In genomic region chr5:98954392-98955028, GRCh38 we compare ENCODE assay signal across 26 cellular contexts.
"Had no signal": no experiment of that assay in that cellular context is flagged by ENCODE, and none has a peak within 500 bp of the region (broad histone marks: within the 10 kb centered on the region; RNA-seq: fewer than 3 reads in every experiment).

No MANE protein-coding gene starts in this region.

- H3K9me3 ChIP-seq: esophagus muscularis mucosa, gastroesophageal sphincter, heart left ventricle, prostate gland, right atrium auricular region, suprapubic skin, transverse colon, upper lobe of right lung, uterus had no signal

- H2AFZ ChIP-seq: hepatocyte, neural progenitor cell had no signal

- FAIRE-seq: kidney had no signal

- DNase-seq: effector CD8-positive, alpha-beta T cell; endodermal cell; foreskin keratinocyte; heart left ventricle; kidney; naive B cell; nucleus accumbens; stimulated activated CD4-positive, alpha-beta T cell treated with anti-CD3 and anti-CD28 coated beads, Interleukin-12 subunit alpha, Interleukin-12 subunit beta, amount 100 ng/mL, for 4 hours; stimulated activated CD4-positive, alpha-beta T cell treated with anti-CD3 and anti-CD28 coated beads, Interleukin-1b, Interleukin-23, amount 100 ng/mL, for 48 hours; stimulated activated CD4-positive, alpha-beta T cell treated with anti-CD3 and anti-CD28 coated beads, Interleukin-4, amount 100 ng/mL, for 1 hour; stimulated activated CD8-positive, alpha-beta memory T cell treated with anti-CD3 and anti-CD28 coated beads, Interleukin-4, amount 100 ng/mL, for 48 hours; stimulated activated naive CD4-positive, alpha-beta T cell; stimulated activated naive CD8-positive, alpha-beta T cell treated with anti-CD3 and anti-CD28 coated beads, Interleukin-15, amount 100 ng/mL, for 72 hours; transverse colon; upper lobe of right lung; uterus had no signal

- H3K4me2 ChIP-seq: hepatocyte, neural progenitor cell, smooth muscle cell had no signal

- H3K4me3 ChIP-seq: esophagus muscularis mucosa, gastroesophageal sphincter, heart left ventricle, hepatocyte, lung, neural progenitor cell, prostate gland, right atrium auricular region, smooth muscle cell, suprapubic skin, transverse colon, upper lobe of right lung, uterus had no signal

- H3K36me3 ChIP-seq: esophagus muscularis mucosa, gastroesophageal sphincter, heart left ventricle, neural progenitor cell, prostate gland, right atrium auricular region, suprapubic skin, transverse colon, upper lobe of right lung, uterus had no signal

- H3K27ac ChIP-seq: epithelial cell of prostate, esophagus muscularis mucosa, foreskin keratinocyte, gastroesophageal sphincter, heart left ventricle, hepatocyte, neural progenitor cell, prostate gland, right atrium auricular region, suprapubic skin, transverse colon, upper lobe of right lung, uterus had no signal

- H3K4me1 ChIP-seq: esophagus muscularis mucosa, foreskin keratinocyte, gastroesophageal sphincter, heart left ventricle, prostate gland, right atrium auricular region, upper lobe of right lung, uterus had no signal

- H3K9ac ChIP-seq: neural progenitor cell had no signal

- H3K27me3 ChIP-seq: esophagus muscularis mucosa, foreskin keratinocyte, gastroesophageal sphincter, heart left ventricle, hepatocyte, neural progenitor cell, right atrium auricular region, suprapubic skin, transverse colon, upper lobe of right lung, uterus had no signal
